9 cellular contexts compared by ENCODE assay signal in the genomic region with DNA sequence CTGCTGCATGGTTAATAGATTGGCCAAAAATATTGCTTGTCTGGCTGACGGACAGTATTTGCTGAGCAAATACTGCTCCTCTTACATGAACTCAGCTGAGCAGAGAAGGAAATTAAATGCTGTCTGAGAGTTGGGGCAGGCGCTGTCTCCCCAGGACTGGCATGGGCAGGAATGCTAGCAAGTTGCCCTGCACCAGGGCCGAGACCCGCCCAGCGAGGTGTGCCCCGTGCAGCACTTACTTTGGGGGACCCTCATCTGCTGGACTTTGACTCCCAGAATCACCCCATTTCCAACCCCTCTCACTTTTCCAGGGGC. TPM values are rescaled to one million over a fixed set of nuclear protein-coding genes. Genes with fewer than 3 reads are reported as not detected.
A peak's percentile ranks its signal among the peaks of the same experiment; 100 is the strongest.
DNase-seq lines count a peak whose midpoint lies in the region; ATAC-seq, FAIRE-seq and TF ChIP-seq lines count a peak whose summit lies in the region.
"Had no signal": no experiment of that assay in that cellular context is flagged by ENCODE, and none has a peak within 500 bp of the region (broad histone marks: within the 10 kb centered on the region; RNA-seq: fewer than 3 reads in every experiment).

No MANE protein-coding gene starts in this region.

- H3K4me1 ChIP-seq in HepG2 (ENCODE audit: insufficient read depth, low read length) (peaks cover 62% of the 10 kb centered on the region), thymus (ENCODE audit: control insufficient read depth, insufficient read depth, low read length) (peaks cover 21% of the 10 kb centered on the region)

- no peak for DNase-seq in activated CD8-positive, alpha-beta memory T cell treated with anti-CD3 and anti-CD28 coated beads, Interleukin-2, amount 10 ng/mL, durations not matched to agents 7 days and 5 days
- DNase-seq in activated CD8-positive, alpha-beta memory T cell treated with anti-CD3 and anti-CD28 coated beads for 24 hours: no peak
- no peak for DNase-seq in activated naive CD8-positive, alpha-beta T cell treated with anti-CD3 and anti-CD28 coated beads, Interleukin-2, amount 50 U/mL, for 24 hours
- DNase-seq in HepG2 (ENCODE audit: low spot score) (peak; percentile 45), ureter (ENCODE audit: low spot score) (no peak), C1 segment of cervical spinal cord (lab: John Stamatoyannopoulos, UW) (no peak)

- peak overlapping the region; percentile 80 for H3K9ac ChIP-seq in HepG2 (ENCODE audit: insufficient read depth, low read depth, low read length)

- H3K27me3 ChIP-seq in HepG2 (ENCODE audit: control insufficient read depth in 1 of 2, insufficient read depth in 2 of 2, low read length in 2 of 2) (peaks cover 7 to 30% of the 10 kb centered on the region in 2 experiments), thymus (ENCODE audit: control insufficient read depth, insufficient read depth) (no peaks in the 10 kb centered on the region)

- CTCF ChIA-PET in activated CD8-positive, alpha-beta memory T cell treated with anti-CD3 and anti-CD28 coated beads, Interleukin-2, amount 10 ng/mL, durations not matched to agents 7 days and 5 days (lab: Charles Lee): interaction anchor here (1.1 to 1.7 kb wide), 3 partner anchors 32 to 76 kb away, joined by 4 to 6 read pairs (median 4); no protein-coding TSS in a partner anchor
- CTCF ChIA-PET in HepG2 (lab: Yijun Ruan, JAX; ENCODE audit: low intra/inter-chr PET ratio, low total read pairs): no interaction called here

- H3K36me3 Mint-ChIP-seq in activated CD8-positive, alpha-beta memory T cell treated with anti-CD3 and anti-CD28 coated beads, Interleukin-2, amount 10 ng/mL, durations not matched to agents 7 days and 5 days: no peaks in the 10 kb centered on the region
- no peaks in the 10 kb centered on the region for H3K36me3 Mint-ChIP-seq in activated naive CD8-positive, alpha-beta T cell treated with anti-CD3 and anti-CD28 coated beads, Interleukin-2, amount 50 U/mL, for 24 hours (ENCODE audit: low read depth)

- peak overlapping the region; percentile 58 for H3K27ac ChIP-seq in HepG2 (ENCODE audit: extremely low read length, insufficient read depth, low read length)
- no peak overlapping the region for H3K27ac ChIP-seq in thymus (ENCODE audit: low read depth)

- intact Hi-C loops in HepG2 (cut with micrococcal nuclease; ENCODE audit: unreplicated experiment): no loop called here

- no peaks in the 10 kb centered on the region for H3K9me3 ChIP-seq in HepG2 (ENCODE audit: low read length)
- no peaks in the 10 kb centered on the region for H3K9me3 ChIP-seq in thymus (ENCODE audit: control insufficient read depth)

- H3K4me3 ChIP-seq in HepG2 (replicated peaks in 1 of 3; ENCODE audit: insufficient read depth in 1 of 3, low read depth in 2 of 3, low read length in 3 of 3) (peak overlapping the region; percentile 59 to 88 (median 83)), thymus (ENCODE audit: low read length) (peak overlapping the region; percentile 81)

- no peaks in the 10 kb centered on the region for H3K27me3 Mint-ChIP-seq in activated CD8-positive, alpha-beta memory T cell treated with anti-CD3 and anti-CD28 coated beads, Interleukin-2, amount 10 ng/mL, durations not matched to agents 7 days and 5 days
- no peaks in the 10 kb centered on the region for H3K27me3 Mint-ChIP-seq in activated naive CD8-positive, alpha-beta T cell treated with anti-CD3 and anti-CD28 coated beads, Interleukin-2, amount 50 U/mL, for 24 hours

- 20% methylated on average over 3 of the region's 6 CpGs for WGBS in HepG2 (ENCODE audit: low lambda C conversion rate)
- WGBS in thymus: 91% methylated on average over 6 of the region's 6 CpGs

- no peak for TF ChIP-seq POLR2A in HepG2 (IDR thresholded peaks at IDR 0.05; ENCODE audit: insufficient read depth in 1 of 2, low read depth in 2 of 2, low read length in 2 of 2)

- no peak overlapping the region for H2AFZ ChIP-seq in HepG2 (ENCODE audit: low read length)

- TSS peak; percentile 77 for BruUV-seq in HepG2 (replicated peaks; lab: Mats Ljungman, UMichigan)

- peaks cover 56% of the 10 kb centered on the region for H3K79me2 ChIP-seq in HepG2 (ENCODE audit: insufficient read depth, low read length)

- H3K4me1 Mint-ChIP-seq in activated CD8-positive, alpha-beta memory T cell treated with anti-CD3 and anti-CD28 coated beads, Interleukin-2, amount 10 ng/mL, durations not matched to agents 7 days and 5 days: peaks cover 47% of the 10 kb centered on the region
- H3K4me1 Mint-ChIP-seq in activated naive CD8-positive, alpha-beta T cell treated with anti-CD3 and anti-CD28 coated beads, Interleukin-2, amount 50 U/mL, for 24 hours: peaks cover 64% of the 10 kb centered on the region

- H3K36me3 ChIP-seq in HepG2 (replicated peaks in 1 of 2; ENCODE audit: control insufficient read depth in 1 of 2, insufficient read depth in 2 of 2, low read length in 2 of 2): peaks cover 0 to 3% of the 10 kb centered on the region in 2 experiments; a peak in 4 of 5 replicates
- peaks cover 10% of the 10 kb centered on the region for H3K36me3 ChIP-seq in thymus (ENCODE audit: control insufficient read depth, insufficient read depth)

- peak; percentile 56 for FAIRE-seq in HepG2 (lab: Jason Lieb, UNC)
- FAIRE-seq: endometrium had no signal

- H3K27ac Mint-ChIP-seq in activated CD8-positive, alpha-beta memory T cell treated with anti-CD3 and anti-CD28 coated beads, Interleukin-2, amount 10 ng/mL, durations not matched to agents 7 days and 5 days: peak overlapping the region; percentile 59
- peak overlapping the region; percentile 69 for H3K27ac Mint-ChIP-seq in activated naive CD8-positive, alpha-beta T cell treated with anti-CD3 and anti-CD28 coated beads, Interleukin-2, amount 50 U/mL, for 24 hours

- no peak for ATAC-seq in activated CD8-positive, alpha-beta memory T cell treated with anti-CD3 and anti-CD28 coated beads, Interleukin-2, amount 10 ng/mL, durations not matched to agents 7 days and 5 days
- ATAC-seq in activated naive CD8-positive, alpha-beta T cell treated with anti-CD3 and anti-CD28 coated beads, Interleukin-2, amount 50 U/mL, for 24 hours: no peak
- ATAC-seq in HepG2 (no peak), GM19455 (IDR thresholded peaks at IDR 0.05; ENCODE audit: unreplicated experiment) (no peak)

- H3K4me3 Mint-ChIP-seq in activated CD8-positive, alpha-beta memory T cell treated with anti-CD3 and anti-CD28 coated beads, Interleukin-2, amount 10 ng/mL, durations not matched to agents 7 days and 5 days: peak overlapping the region; percentile 80
- peak overlapping the region; percentile 83 for H3K4me3 Mint-ChIP-seq in activated naive CD8-positive, alpha-beta T cell treated with anti-CD3 and anti-CD28 coated beads, Interleukin-2, amount 50 U/mL, for 24 hours

- POLR2A ChIA-PET in HepG2 (lab: Yijun Ruan, JAX): no interaction called here

- no peak for TF ChIP-seq CTCF in HepG2 (CRISPR knock-in tag; IDR thresholded peaks at IDR 0.05)

- H3K9me3 Mint-ChIP-seq in activated CD8-positive, alpha-beta memory T cell treated with anti-CD3 and anti-CD28 coated beads, Interleukin-2, amount 10 ng/mL, durations not matched to agents 7 days and 5 days (ENCODE audit: low read depth): no peaks in the 10 kb centered on the region
- H3K9me3 Mint-ChIP-seq in activated naive CD8-positive, alpha-beta T cell treated with anti-CD3 and anti-CD28 coated beads, Interleukin-2, amount 50 U/mL, for 24 hours: no peaks in the 10 kb centered on the region

- TF ChIP-seq EP300 in HepG2 (IDR thresholded peaks at IDR 0.05; ENCODE audit: low read depth in 2 of 2, low read length in 2 of 2) (no peak), HepG2 (CRISPR knock-in tag; IDR thresholded peaks at IDR 0.05; ENCODE audit: borderline replicate concordance) (no peak)

- H3K4me2 ChIP-seq in HepG2 (ENCODE audit: low read depth, low read length): peak overlapping the region; percentile 99

- peaks cover 56% of the 10 kb centered on the region for H4K20me1 ChIP-seq in HepG2 (ENCODE audit: insufficient read depth, low read length)

- in situ Hi-C loops in HepG2 (cut with HindIII; ENCODE audit: extremely low pct_ligation_motif_present, low pct_unique_long_range_greater_than_20kb): no loop called here

- TF ChIP-seq RAD21 in HepG2 (CRISPR knock-in tag; IDR thresholded peaks at IDR 0.05): no peak

TF ChIP-seq in HepG2, 621 proteins besides CTCF, POLR2A, EP300 and RAD21 (continues in another document):
- TF ChIP-seq ZNF891 (CRISPR knock-in tag; IDR thresholded peaks at IDR 0.05): no peak

RNA-seq across cellular contexts. Expression of gene FBRSL1, which starts 1.4 kb away (rescaled TPM):
- 10 to 100 TPM; 48.1 to 48.6 TPM for total RNA-seq in activated CD8-positive, alpha-beta memory T cell treated with anti-CD3 and anti-CD28 coated beads, Interleukin-2, amount 10 ng/mL, durations not matched to agents 7 days and 5 days
- total RNA-seq in HepG2 (2016; rRNA removed; fragmentation: Illumina TruSeq; extraction: Trizol) (3.7 and 7.9 TPM in 2 replicates), ureter (68.7 TPM)
- total RNA-seq in HepG2 (2016; cell fraction: cytosol; rRNA removed; fragmentation: Illumina TruSeq; extraction: Trizol; ENCODE audit: low read depth): 2.7 and 3.6 TPM in 2 replicates
- total RNA-seq in HepG2 (2016; cell fraction: insoluble cytoplasmic fraction; rRNA removed; fragmentation: Illumina TruSeq; extraction: Trizol): 5.4 and 6.9 TPM in 2 replicates
- total RNA-seq in HepG2 (2016; cell fraction: membrane; rRNA removed; fragmentation: Illumina TruSeq; extraction: Trizol): 7.0 and 9.3 TPM in 2 replicates
- 10.9 and 11.0 TPM in 2 replicates for total RNA-seq in HepG2 (2016; cell fraction: nucleus; rRNA removed; fragmentation: Illumina TruSeq; extraction: Trizol)
- polyA plus RNA-seq in HepG2 (2011; rRNA removed) (3.6 and 4.9 TPM in 2 replicates), thymus (28.7 TPM)
- polyA plus RNA-seq in HepG2 (2011; cell fraction: cytosol; rRNA removed): 3.0 and 6.0 TPM in 2 replicates
- polyA plus RNA-seq in HepG2 (2011; cell fraction: nucleus; rRNA removed): 50.9 and 76.3 TPM in 2 replicates
- polyA plus RNA-seq in HepG2 (2012): 25.5 and 31.0 TPM in 2 replicates
- 5.9 and 6.4 TPM in 2 replicates for polyA plus RNA-seq in HepG2 (2016; cell fraction: cytosol; fragmentation: Illumina TruSeq; extraction: Trizol; ENCODE audit: low read depth)
- 20.0 and 28.2 TPM in 2 replicates for polyA plus RNA-seq in HepG2 (2016; cell fraction: insoluble cytoplasmic fraction; fragmentation: Illumina TruSeq; extraction: Trizol; ENCODE audit: low read depth)
- polyA plus RNA-seq in HepG2 (2016; cell fraction: membrane; fragmentation: Illumina TruSeq; extraction: Trizol; ENCODE audit: low read depth): 20.5 and 23.8 TPM in 2 replicates
- 64.1 and 69.3 TPM in 2 replicates for polyA plus RNA-seq in HepG2 (2016; cell fraction: nucleus; fragmentation: Illumina TruSeq; extraction: Trizol; ENCODE audit: insufficient read depth, low read depth)
- 3.8 and 7.6 TPM in 2 replicates for polyA minus RNA-seq in HepG2 (2011; rRNA and poly(A)+ RNA removed; ENCODE audit: low replicate concordance)
- polyA minus RNA-seq in HepG2 (2011; cell fraction: cytosol; rRNA and poly(A)+ RNA removed): 17.3 and 28.7 TPM in 2 replicates
- 8.5 and 11.2 TPM in 2 replicates for polyA minus RNA-seq in HepG2 (2011; cell fraction: nucleus; rRNA and poly(A)+ RNA removed)
